In genomic region chr14:68308695-68309094, GRCh38 we compare ENCODE assay signal across 10 cellular contexts.
DNase-seq lines count a peak whose midpoint lies in the region; ATAC-seq and TF ChIP-seq lines count a peak whose summit lies in the region.
"Had no signal": no experiment of that assay in that cellular context is flagged by ENCODE, and none has a peak within 500 bp of the region (broad histone marks: within the 10 kb centered on the region; RNA-seq: fewer than 3 reads in every experiment).

No MANE protein-coding gene starts in this region.

- H3K4me3 ChIP-seq in SK-N-MC: no peak overlapping the region
- no peak overlapping the region for H3K4me3 ChIP-seq in gastroesophageal sphincter
- H3K4me3 ChIP-seq in sigmoid colon: no peak overlapping the region

- peaks cover 24 to 50% (median 27%) of the 10 kb centered on the region in 3 donors for H3K4me1 ChIP-seq in gastroesophageal sphincter
- H3K4me1 ChIP-seq in sigmoid colon: peaks cover 0 to 49% (median 42%) of the 10 kb centered on the region in 4 donors

- no peak for TF ChIP-seq EP300 in gastroesophageal sphincter (IDR thresholded peaks at IDR 0.05)
- no peak for TF ChIP-seq EP300 in sigmoid colon (IDR thresholded peaks at IDR 0.05)

- intact Hi-C loops in sigmoid colon (cut with DNase I): no loop called here

- H3K9me3 ChIP-seq in SK-N-MC (ENCODE audit: low read depth, low read length) (no peaks in the 10 kb centered on the region), gastroesophageal sphincter (no peaks in the 10 kb centered on the region), sigmoid colon (no peaks in the 10 kb centered on the region)
- H3K9me3 ChIP-seq: BE2C had no signal

- peak; percentile 45 for DNase-seq in COLO829 (ENCODE audit: low spot score)
- DNase-seq in SK-N-MC (ENCODE audit: low read depth, low spot score): no peak
- no peak for DNase-seq in sigmoid colon
- no peak for DNase-seq in 8988T
- no peak for DNase-seq in NAMALWA (ENCODE audit: low spot score)
- no peak for DNase-seq in NCI-H2171 treated with DMSO at 0.1 percent for 48 hours (lab: John Stamatoyannopoulos, UW)
- no peak for DNase-seq in NCI-H82 treated with DMSO at 0.1 percent for 48 hours (lab: John Stamatoyannopoulos, UW; ENCODE audit: unreplicated experiment)
- DNase-seq: activated CD8-positive, alpha-beta memory T cell treated with anti-CD3 and anti-CD28 coated beads, Interleukin-2, amount 10 ng/mL, durations not matched to agents 7 days and 5 days; BE2C had no signal

- H3K9ac ChIP-seq in SK-N-MC (ENCODE audit: insufficient read length): no peak overlapping the region

- no peak for ATAC-seq in gastroesophageal sphincter
- ATAC-seq: activated CD8-positive, alpha-beta memory T cell treated with anti-CD3 and anti-CD28 coated beads, Interleukin-2, amount 10 ng/mL, durations not matched to agents 7 days and 5 days had no signal

- no peak for TF ChIP-seq CTCF in gastroesophageal sphincter (IDR thresholded peaks at IDR 0.05)
- TF ChIP-seq CTCF in sigmoid colon (IDR thresholded peaks at IDR 0.05): no peak

- TF ChIP-seq POLR2A in gastroesophageal sphincter (IDR thresholded peaks at IDR 0.05) (no peak), sigmoid colon (IDR thresholded peaks at IDR 0.05) (no peak)

- 0 out of 2 replicates have a peak overlapping the region, but pooled peaks have one; percentile 22 for H3K27ac ChIP-seq in SK-N-MC
- H3K27ac ChIP-seq in gastroesophageal sphincter: peak overlapping the region; percentile 77 to 83 (median 80)
- peak overlapping the region; percentile 67 to 82 (median 75) for H3K27ac ChIP-seq in sigmoid colon

- WGBS in gastroesophageal sphincter (ENCODE audit: low coverage in 1 of 2), 2 donors: 36 to 72% methylated on average over 3 of the region's 3 CpGs
- WGBS in sigmoid colon, 2 donors: 73 to 79% methylated on average over 3 of the region's 3 CpGs

- H3K27me3 ChIP-seq in gastroesophageal sphincter (no peaks in the 10 kb centered on the region), sigmoid colon (no peaks in the 10 kb centered on the region)
- H3K27me3 ChIP-seq: BE2C had no signal

- H3K36me3 ChIP-seq in SK-N-MC (ENCODE audit: insufficient read depth, low read length) (no peaks in the 10 kb centered on the region), gastroesophageal sphincter (no peaks in the 10 kb centered on the region), sigmoid colon (no peaks in the 10 kb centered on the region)
- H3K36me3 ChIP-seq: BE2C had no signal

Comparison
In these comparisons a context has a peak if more than half of its experiments do, and no peak if none do; other contexts are left out.
1. H3K27ac ChIP-seq: peak in every context shown above with its lines; median percentile 80 in gastroesophageal sphincter; 75 in sigmoid colon; 22 in SK-N-MC.